In genomic region chr14:91845652-91846051, GRCh38 we compare ENCODE assay signal across 14 cellular contexts. TPM values are rescaled to one million over a fixed set of nuclear protein-coding genes. Genes with fewer than 3 reads are reported as not detected.
A peak's percentile ranks its signal among the peaks of the same experiment; 100 is the strongest.
DNase-seq lines count a peak whose midpoint lies in the region; ATAC-seq and TF ChIP-seq lines count a peak whose summit lies in the region.
"Had no signal": no experiment of that assay in that cellular context is flagged by ENCODE, and none has a peak within 500 bp of the region (broad histone marks: within the 10 kb centered on the region; RNA-seq: fewer than 3 reads in every experiment).

No MANE protein-coding gene starts in this region.

- H3K9me3 ChIP-seq in CD4-positive, alpha-beta T cell (ENCODE audit: control insufficient read depth, low read length): no peaks in the 10 kb centered on the region
- H3K9me3 ChIP-seq in RWPE2 (ENCODE audit: severe bottlenecking) (no peaks in the 10 kb centered on the region), mucosa of descending colon (no peaks in the 10 kb centered on the region), GM23248 (ENCODE audit: low read depth) (no peaks in the 10 kb centered on the region)
- H3K9me3 ChIP-seq: Caco-2 had no signal

- H3K4me1 Mint-ChIP-seq in CD4-positive, alpha-beta T cell (ENCODE audit: low read depth): peaks cover 75% of the 10 kb centered on the region
- peaks cover 44% of the 10 kb centered on the region for H3K4me1 Mint-ChIP-seq in stimulated activated naive CD8-positive, alpha-beta T cell treated with anti-CD3 and anti-CD28 coated beads, Interleukin-15, amount 100 ng/mL, for 72 hours

- H3K79me2 ChIP-seq in GM23248 (ENCODE audit: insufficient read depth): no peaks in the 10 kb centered on the region

- WGBS in GM23248 (ENCODE audit: low coverage in 1 of 2, low lambda C conversion rate in 2 of 2, missing lambda C conversion rate in 2 of 2), 2 experiments: 60 to 61% methylated on average over 2 of the region's 2 CpGs

- H3K4me3 ChIP-seq in RWPE2 (ENCODE audit: severe bottlenecking) (no peak overlapping the region), mucosa of descending colon (no peak overlapping the region), GM23248 (no peak overlapping the region)
- H3K4me3 ChIP-seq: GM23338 had no signal

- POLR2A ChIA-PET in CD4-positive, alpha-beta T cell (lab: Charles Lee): interaction anchor here (0.6 to 2.4 kb wide), 6 partner anchors 10 to 66 kb away, joined by 3 to 9 read pairs (median 5); partner anchors contain the start of gene TC2N

- H3K4me1 ChIP-seq in RWPE2 (ENCODE audit: insufficient read depth, poor library complexity, severe bottlenecking) (no peaks in the 10 kb centered on the region), mucosa of descending colon (ENCODE audit: low read depth) (no peaks in the 10 kb centered on the region), GM23248 (ENCODE audit: insufficient read depth) (peaks cover 9% of the 10 kb centered on the region; the same call in 1 of the 2 replicates)
- H3K4me1 ChIP-seq: Caco-2 had no signal

- H3K27me3 ChIP-seq in CD4-positive, alpha-beta T cell (ENCODE audit: control insufficient read depth, insufficient read depth, low read length): no peaks in the 10 kb centered on the region
- H3K27me3 ChIP-seq in RWPE2 (ENCODE audit: insufficient read depth, poor library complexity, severe bottlenecking) (no peaks in the 10 kb centered on the region), GM23248 (replicated peaks; ENCODE audit: insufficient read depth) (no peaks in the 10 kb centered on the region)

- no peak overlapping the region for H3K9ac ChIP-seq in GM23248

- no peak for DNase-seq in CD4-positive, alpha-beta T cell
- DNase-seq in RWPE2 (ENCODE audit: low spot score) (no peak), mucosa of descending colon (no peak), GM23248 (no peak), kidney tubule cell (ENCODE audit: low spot score) (no peak)
- no peak for DNase-seq in stimulated activated naive CD8-positive, alpha-beta T cell treated with anti-CD3 and anti-CD28 coated beads, Interleukin-15, amount 100 ng/mL, for 72 hours
- DNase-seq: C1 segment of cervical spinal cord; Caco-2; CD8-positive, alpha-beta memory T cell; H7; IMR-90 had no signal

- H3K27ac Mint-ChIP-seq in CD4-positive, alpha-beta T cell: peak overlapping the region; percentile 65
- no peak overlapping the region for H3K27ac Mint-ChIP-seq in stimulated activated naive CD8-positive, alpha-beta T cell treated with anti-CD3 and anti-CD28 coated beads, Interleukin-15, amount 100 ng/mL, for 72 hours
- H3K27ac Mint-ChIP-seq: B cell, GM23338 had no signal

- intact Hi-C loops in CD4-positive, alpha-beta T cell (cut with DNase I, micrococcal nuclease): no loop called here
- intact Hi-C loops in mucosa of descending colon (cut with DNase I, micrococcal nuclease): no loop called here

- H3K36me3 Mint-ChIP-seq in CD4-positive, alpha-beta T cell (ENCODE audit: low read depth): peaks cover 88% of the 10 kb centered on the region

- no peaks in the 10 kb centered on the region for H3K36me3 ChIP-seq in RWPE2 (ENCODE audit: low read depth)
- H3K36me3 ChIP-seq in mucosa of descending colon (ENCODE audit: low read depth): no peaks in the 10 kb centered on the region
- no peaks in the 10 kb centered on the region for H3K36me3 ChIP-seq in GM23248 (ENCODE audit: low read depth)

- no peak overlapping the region for H3K27ac ChIP-seq in CD4-positive, alpha-beta T cell (ENCODE audit: low read depth, low read length)
- no peak overlapping the region for H3K27ac ChIP-seq in RWPE2 (ENCODE audit: poor library complexity, severe bottlenecking)
- H3K27ac ChIP-seq in GM23248: no peak overlapping the region

- H3K4me3 Mint-ChIP-seq in CD4-positive, alpha-beta T cell: no peak overlapping the region
- no peak overlapping the region for H3K4me3 Mint-ChIP-seq in stimulated activated naive CD8-positive, alpha-beta T cell treated with anti-CD3 and anti-CD28 coated beads, Interleukin-15, amount 100 ng/mL, for 72 hours
- H3K4me3 Mint-ChIP-seq: B cell; CD8-positive, alpha-beta memory T cell; GM23338 had no signal

- H3K27me3 Mint-ChIP-seq in CD4-positive, alpha-beta T cell: no peaks in the 10 kb centered on the region
- no peaks in the 10 kb centered on the region for H3K27me3 Mint-ChIP-seq in stimulated activated naive CD8-positive, alpha-beta T cell treated with anti-CD3 and anti-CD28 coated beads, Interleukin-15, amount 100 ng/mL, for 72 hours
- H3K27me3 Mint-ChIP-seq: B cell; CD8-positive, alpha-beta memory T cell had no signal

- ATAC-seq in CD4-positive, alpha-beta T cell (ENCODE audit: poor library complexity): no peak
- peak; percentile 21; the same call in 1 of the 3 replicates for ATAC-seq in RWPE2 (ENCODE audit: low read depth)
- ATAC-seq in esophagus mucosa: peak; percentile 18
- peak; percentile 60 for ATAC-seq in mucosa of descending colon
- no peak for ATAC-seq in stimulated activated naive CD8-positive, alpha-beta T cell treated with anti-CD3 and anti-CD28 coated beads, Interleukin-15, amount 100 ng/mL, for 72 hours
- ATAC-seq: GM23338 had no signal

- in situ Hi-C loops in GM23248 (cut with MboI): no loop called here

- CTCF ChIA-PET in CD4-positive, alpha-beta T cell (lab: Charles Lee): interaction anchor here (0.9 to 1.5 kb wide), 3 partner anchors 9 to 66 kb away, joined by 3 to 4 read pairs (median 3); no protein-coding TSS in a partner anchor

- no peak overlapping the region for H3K4me2 ChIP-seq in GM23248 (ENCODE audit: unreplicated experiment)
- H3K4me2 ChIP-seq: GM23338 had no signal

- H3K9me3 Mint-ChIP-seq in CD4-positive, alpha-beta T cell: no peaks in the 10 kb centered on the region
- no peaks in the 10 kb centered on the region for H3K9me3 Mint-ChIP-seq in stimulated activated naive CD8-positive, alpha-beta T cell treated with anti-CD3 and anti-CD28 coated beads, Interleukin-15, amount 100 ng/mL, for 72 hours
- H3K9me3 Mint-ChIP-seq: CD8-positive, alpha-beta memory T cell; GM23338 had no signal

- H3K9me2 ChIP-seq in GM23248 (ENCODE audit: insufficient read depth): no peaks in the 10 kb centered on the region

- no peaks in the 10 kb centered on the region for H3F3A ChIP-seq in GM23248 (ENCODE audit: insufficient read depth)

- no peak for TF ChIP-seq CTCF in CD4-positive, alpha-beta T cell (IDR thresholded peaks at IDR 0.05)
- TF ChIP-seq CTCF in RWPE2 (IDR thresholded peaks at IDR 0.05; ENCODE audit: poor library complexity, severe bottlenecking) (no peak), mucosa of descending colon (IDR thresholded peaks at IDR 0.05) (no peak)

- no peak overlapping the region for H2AFZ ChIP-seq in GM23248
- H2AFZ ChIP-seq: GM23338 had no signal

- no peaks in the 10 kb centered on the region for H4K20me1 ChIP-seq in GM23248 (ENCODE audit: insufficient read depth)

RNA-seq across cellular contexts. Expression of gene TC2N, which starts 21.7 kb away (rescaled TPM):
- total RNA-seq in CD4-positive, alpha-beta T cell: 100 to 1,000 TPM; 129 to 138 TPM
- total RNA-seq in esophagus mucosa (52.5 TPM), mucosa of descending colon (10 to 100 TPM; 39.0 to 75.1 (median 63.6) TPM)
- total RNA-seq in GM23248 (2014; rRNA removed; shearing (Covaris generic)): under 0.01 and 0.65 TPM in 2 replicates
- 0.34 and 0.77 TPM in 2 replicates for polyA plus RNA-seq in GM23248 (2016; fragmentation: Nextera tagmentation; extraction: Ambion mirVana)

Comparison
In these comparisons a context has a peak if more than half of its experiments do, and no peak if none do; other contexts are left out.
1. ATAC-seq: peak in RWPE2 (single experiment), esophagus mucosa (single experiment) and mucosa of descending colon (single experiment); none in CD4-positive, alpha-beta T cell (single experiment) and stimulated activated naive CD8-positive, alpha-beta T cell treated with anti-CD3 and anti-CD28 coated beads, Interleukin-15, amount 100 ng/mL, for 72 hours (single experiment).
2. RNA of gene TC2N, which starts 21.7 kb away (total RNA-seq): 129 to 138 TPM in CD4-positive, alpha-beta T cell, 39.0 to 75.1 TPM in mucosa of descending colon and 52.5 TPM in esophagus mucosa (single experiment); under 0.01 to 0.65 TPM in GM23248; every median in the first group is over 10 times any median in the second.